In the genomic region with DNA sequence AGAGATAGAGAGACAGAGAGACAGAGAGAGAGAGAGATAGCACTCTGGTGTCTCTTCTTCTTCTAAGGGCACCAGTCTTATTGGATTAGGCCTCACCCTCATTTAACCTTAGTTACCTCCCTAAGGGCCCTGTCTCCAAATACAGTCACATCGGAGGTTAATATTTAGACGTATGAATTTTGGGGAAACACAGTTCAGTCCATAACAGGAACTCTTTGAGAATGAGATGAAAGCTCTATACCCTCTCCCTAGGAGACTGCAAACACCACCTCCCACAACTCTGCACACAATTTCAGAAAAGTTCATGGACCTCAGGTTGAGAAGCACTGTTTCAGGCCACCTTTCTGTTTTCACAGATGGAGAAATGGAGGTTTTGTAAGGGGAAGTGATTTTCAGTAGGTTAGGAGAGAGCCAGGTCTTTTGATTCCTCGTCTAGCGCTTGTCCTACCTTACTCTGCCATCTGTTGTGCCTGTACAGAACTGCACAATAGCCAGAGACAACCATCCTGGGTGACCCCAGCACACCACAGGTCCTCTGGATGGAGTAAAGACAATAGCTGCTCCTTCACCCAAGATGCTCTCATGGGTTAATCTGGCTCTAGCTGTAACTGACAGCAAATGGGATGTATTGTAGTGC, we compare ENCODE assay signal across 8 cellular contexts. TPM values are rescaled to one million over a fixed set of nuclear protein-coding genes. Genes with fewer than 3 reads are reported as not detected.
DNase-seq lines count a peak whose midpoint lies in the region; ATAC-seq and TF ChIP-seq lines count a peak whose summit lies in the region.

No MANE protein-coding gene starts in this region.

- no peak overlapping the region for H2AFZ ChIP-seq in osteoblast (ENCODE audit: low read length)

- no peak for TF ChIP-seq EP300 in ovary (IDR thresholded peaks at IDR 0.05)

- no peak overlapping the region for H3K4me2 ChIP-seq in osteoblast (ENCODE audit: insufficient read depth, low read length)

- 70 to 77% (median 73%) methylated on average over 4 of the region's 4 CpGs for WGBS in ovary, 3 donors

- intact Hi-C loops in ovary (cut with DNase I) = no loop called here

- no peak for TF ChIP-seq CTCF in osteoblast (IDR thresholded peaks at IDR 0.05; ENCODE audit: extremely low read depth, low read depth, low read length)
- TF ChIP-seq CTCF in ovary (IDR thresholded peaks at IDR 0.05) = no peak

- ATAC-seq in GM21576 (IDR thresholded peaks at IDR 0.05; ENCODE audit: unreplicated experiment) (peak; percentile 90), esophagus mucosa (peak; percentile 55)

- no peak overlapping the region for H3K27ac ChIP-seq in osteoblast (ENCODE audit: low read depth, low read length)
- no peak overlapping the region for H3K27ac ChIP-seq in ovary

- H3K79me2 ChIP-seq in osteoblast (ENCODE audit: insufficient read depth, low read length) = no peaks in the 10 kb centered on the region

- H3K4me1 ChIP-seq in osteoblast (ENCODE audit: insufficient read depth, low read length) (no peaks in the 10 kb centered on the region), ovary (ENCODE audit: insufficient read depth) (no peaks in the 10 kb centered on the region)

- H3K9me3 ChIP-seq in osteoblast (ENCODE audit: low read depth, low read length) (no peaks in the 10 kb centered on the region), ovary (no peaks in the 10 kb centered on the region)

- H3K4me3 ChIP-seq in osteoblast (ENCODE audit: insufficient read depth, low read length) (no peak overlapping the region), ovary (no peak overlapping the region)

- peaks cover 3% of the 10 kb centered on the region for H4K20me1 ChIP-seq in osteoblast (ENCODE audit: insufficient read depth, low read length)

- H3K27me3 ChIP-seq in osteoblast (ENCODE audit: insufficient read depth, low read length) = peaks cover 5% of the 10 kb centered on the region
- H3K27me3 ChIP-seq in ovary = no peaks in the 10 kb centered on the region

- H3K36me3 ChIP-seq in osteoblast (ENCODE audit: insufficient read depth, low read length) = no peaks in the 10 kb centered on the region
- H3K36me3 ChIP-seq in ovary = no peaks in the 10 kb centered on the region

- DNase-seq in NCI-H1092 treated with DMSO at 0.1 percent for 48 hours (lab: John Stamatoyannopoulos, UW) = peak; percentile 1
- no peak for DNase-seq in NCI-H1092 (lab: John Stamatoyannopoulos, UW)
- peak; percentile 1 for DNase-seq in NCI-H1436 treated with DMSO at 0.1 percent for 48 hours (lab: John Stamatoyannopoulos, UW)
- DNase-seq in ecto neural progenitor cell (ENCODE audit: low spot score) = no peak
- no peak for DNase-seq in osteoblast (ENCODE audit: insufficient read length, low spot score, missing footprints)
- no peak for DNase-seq in ovary

- no peak for TF ChIP-seq POLR2A in ovary (IDR thresholded peaks at IDR 0.05)

RNA-seq across cellular contexts. Expression of gene CXCR3, which starts 32.1 kb away (rescaled TPM):
- total RNA-seq in esophagus mucosa (not detected), osteoblast (not detected in 2 replicates), ovary (under 1 TPM in 5 of 7 donors, not detected in 2; 0.12 to 0.34 (median 0.20) TPM)
- under 1 TPM in 1 of 2 donors, not detected in 1; 0.08 TPM for polyA plus RNA-seq in ovary

Comparison
In these comparisons a context has a peak if more than half of its experiments do, and no peak if none do; other contexts are left out.
1. DNase-seq: peak in NCI-H1092 treated with DMSO at 0.1 percent for 48 hours (single experiment) and NCI-H1436 treated with DMSO at 0.1 percent for 48 hours (single experiment); none in NCI-H1092 (single experiment), ecto neural progenitor cell (single experiment), osteoblast (single experiment) and ovary (0 of 5).